8 cellular contexts compared by ENCODE assay signal in the genomic region with DNA sequence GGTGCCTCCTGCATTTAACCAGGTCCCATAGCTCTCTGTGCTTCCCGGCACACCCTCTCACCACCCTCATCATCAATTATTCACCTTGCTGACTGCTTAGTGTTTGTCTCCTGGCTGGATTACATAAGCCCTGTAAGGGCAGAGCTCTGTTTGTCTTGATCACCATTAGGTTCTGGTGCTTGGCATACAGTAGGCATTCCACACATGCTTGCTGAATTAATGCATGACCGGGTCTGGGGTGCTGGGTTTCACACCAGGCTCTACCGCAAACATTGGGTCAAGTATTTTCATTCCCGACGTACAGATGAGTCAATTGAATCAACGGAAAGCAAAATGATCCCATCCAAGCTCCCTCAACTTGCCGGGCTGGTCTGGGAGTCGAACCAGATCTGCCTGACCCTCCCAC. TPM values are rescaled to one million over a fixed set of nuclear protein-coding genes. Genes with fewer than 3 reads are reported as not detected.
DNase-seq lines count a peak whose midpoint lies in the region; ATAC-seq and TF ChIP-seq lines count a peak whose summit lies in the region.

No MANE protein-coding gene starts in this region.

- 0 out of 2 replicates have a peak, but pooled peaks cover 2% of the 10 kb centered on the region for H3K4me1 ChIP-seq in HEK293 (ENCODE audit: control insufficient read depth, insufficient read depth, low read length)

- POLR2A ChIA-PET in HEK293 (lab: Yijun Ruan, JAX): no interaction called here

- H3K4me1 Mint-ChIP-seq in activated T-cell treated with anti-CD3 and anti-CD28 coated beads, Interleukin-2, amount 50 U/mL, for 24 hours (ENCODE audit: low read depth): peaks cover 68% of the 10 kb centered on the region
- peaks cover 62 to 65% of the 10 kb centered on the region in 2 donors for H3K4me1 Mint-ChIP-seq in immature natural killer cell
- peaks cover 6% of the 10 kb centered on the region for H3K4me1 Mint-ChIP-seq in osteocyte (ENCODE audit: unreplicated experiment)

- CTCF ChIA-PET in HEK293 (lab: Yijun Ruan, JAX): interaction anchor here (0.7 to 1.2 kb wide), 3 partner anchors 10 to 63 kb away, joined by 3 to 4 read pairs (median 4); no protein-coding TSS in a partner anchor

- TF ChIP-seq CTCF in HEK293 (tag by site-specific recombination; IDR thresholded peaks at IDR 0.05) (no peak), osteocyte (IDR thresholded peaks at IDR 0.05) (no peak)

- peak overlapping the region; percentile 36 for H3K4me3 ChIP-seq in HEK293 (ENCODE audit: low read depth, low read length)

- H3K9me3 Mint-ChIP-seq in activated T-cell treated with anti-CD3 and anti-CD28 coated beads, Interleukin-2, amount 50 U/mL, for 24 hours: no peaks in the 10 kb centered on the region
- H3K9me3 Mint-ChIP-seq in immature natural killer cell: no peaks in the 10 kb centered on the region
- no peaks in the 10 kb centered on the region for H3K9me3 Mint-ChIP-seq in osteocyte (ENCODE audit: unreplicated experiment)

- no peaks in the 10 kb centered on the region for H3K36me3 ChIP-seq in HEK293 (ENCODE audit: control insufficient read depth in 2 of 2, insufficient read depth in 1 of 2, low read length in 2 of 2)

- H3K36me3 Mint-ChIP-seq in activated T-cell treated with anti-CD3 and anti-CD28 coated beads, Interleukin-2, amount 50 U/mL, for 24 hours (ENCODE audit: low read depth): peaks cover 51% of the 10 kb centered on the region
- peaks cover 5 to 9% (median 6%) of the 10 kb centered on the region in 3 donors for H3K36me3 Mint-ChIP-seq in immature natural killer cell
- no peaks in the 10 kb centered on the region for H3K36me3 Mint-ChIP-seq in osteocyte (ENCODE audit: unreplicated experiment)

- H3K9me3 ChIP-seq in HEK293 (ENCODE audit: control insufficient read depth, insufficient read depth, low read depth, low read length): no peaks in the 10 kb centered on the region

- no peak overlapping the region; the same call in 1 of the 2 replicates for H3K27ac ChIP-seq in HEK293 (ENCODE audit: extremely low read depth, low read depth, low read length)

- H3K4me3 Mint-ChIP-seq in activated T-cell treated with anti-CD3 and anti-CD28 coated beads, Interleukin-2, amount 50 U/mL, for 24 hours: peak overlapping the region; percentile 85
- H3K4me3 Mint-ChIP-seq in immature natural killer cell (peak overlapping the region; percentile 92 to 99 (median 95)), osteocyte (ENCODE audit: unreplicated experiment) (no peak overlapping the region)

- DNase-seq in AG08395 (ENCODE audit: low spot score) (peak; percentile 31), immature natural killer cell (no peak), NCI-H526 treated with DMSO at 0.1 percent for 48 hours (lab: John Stamatoyannopoulos, UW) (no peak), osteocyte (ENCODE audit: extremely low spot score, unreplicated experiment) (no peak)
- no peak for DNase-seq in activated T-cell treated with anti-CD3 and anti-CD28 coated beads, Interleukin-2, amount 50 U/mL, for 24 hours
- DNase-seq in activated CD8-positive, alpha-beta memory T cell treated with anti-CD3 and anti-CD28 coated beads, Interleukin-2, amount 50 U/mL, for 4 hours: no peak

- no peaks in the 10 kb centered on the region for H3K27me3 Mint-ChIP-seq in activated T-cell treated with anti-CD3 and anti-CD28 coated beads, Interleukin-2, amount 50 U/mL, for 24 hours
- H3K27me3 Mint-ChIP-seq in immature natural killer cell (ENCODE audit: low read depth in 3 of 3) (peaks cover 5 to 14% (median 9%) of the 10 kb centered on the region in 3 donors), osteocyte (ENCODE audit: unreplicated experiment) (no peaks in the 10 kb centered on the region)

- no peak for ATAC-seq in HG02571 (IDR thresholded peaks at IDR 0.05; ENCODE audit: unreplicated experiment)

- H3K27ac Mint-ChIP-seq in activated T-cell treated with anti-CD3 and anti-CD28 coated beads, Interleukin-2, amount 50 U/mL, for 24 hours: peak overlapping the region; percentile 98
- H3K27ac Mint-ChIP-seq in immature natural killer cell: peak overlapping the region; percentile 98 to 100 (median 99)
- no peak overlapping the region for H3K27ac Mint-ChIP-seq in osteocyte (ENCODE audit: unreplicated experiment)

TF ChIP-seq in HEK293, 187 proteins besides CTCF, POLR2A, EP300 and RAD21:
- TF ChIP-seq AEBP2 (tag by site-specific recombination; IDR thresholded peaks at IDR 0.05; ENCODE audit: borderline replicate concordance) (no peak), ZNF549 (tag by site-specific recombination; IDR thresholded peaks at IDR 0.05) (no peak), ZNF169 (tag by site-specific recombination; IDR thresholded peaks at IDR 0.05) (no peak)

RNA-seq across cellular contexts. Expression of gene VAV1, which starts 28.5 kb away (rescaled TPM):
- polyA plus RNA-seq in immature natural killer cell: 10 to 100 TPM; 19.4 to 44.8 (median 22.8) TPM
- not detected in 2 replicates for total RNA-seq in osteocyte

RNA-seq across cellular contexts. Expression of gene SH2D3A, which starts 33.8 kb away (rescaled TPM):
- 10 to 100 TPM in 1 of 3 donors, 1 to 10 TPM in 2; 7.4 to 13.6 (median 7.7) TPM for polyA plus RNA-seq in immature natural killer cell
- not detected in 2 replicates for total RNA-seq in osteocyte
